Comparison of ENCODE assay signal across 10 cellular contexts in genomic region chr16:3066440-3066748, GRCh38. TPM values are rescaled to one million over a fixed set of nuclear protein-coding genes. Genes with fewer than 3 reads are reported as not detected.
A peak's percentile ranks its signal among the peaks of the same experiment; 100 is the strongest.
DNase-seq lines count a peak whose midpoint lies in the region; ATAC-seq, FAIRE-seq and TF ChIP-seq lines count a peak whose summit lies in the region.
"Had no signal": no experiment of that assay in that cellular context is flagged by ENCODE, and none has a peak within 500 bp of the region (broad histone marks: within the 10 kb centered on the region; RNA-seq: fewer than 3 reads in every experiment).

No MANE protein-coding gene starts in this region.

- H2AFZ ChIP-seq in OCI-LY7 (ENCODE audit: low read length): no peak overlapping the region

- H3K9ac ChIP-seq in mucosa of stomach (ENCODE audit: low read length): peak overlapping the region; percentile 84
- H3K9ac ChIP-seq: BLaER1 had no signal

- no peak for ATAC-seq in heart left ventricle
- ATAC-seq in left ventricle myocardium superior: no peak

- TF ChIP-seq POLR2A in heart left ventricle (IDR thresholded peaks at IDR 0.05): no peak

- no peaks in the 10 kb centered on the region for H3K9me2 ChIP-seq in OCI-LY7 (ENCODE audit: insufficient read depth, low read length)

- CTCF ChIA-PET in OCI-LY7 (lab: Charles Lee; ENCODE audit: unreplicated experiment): no interaction called here

- DNase-seq in heart left ventricle (no peak), left ventricle myocardium superior (no peak), bronchial epithelial cell (ENCODE audit: low read depth) (no peak), NCI-H1694 treated with DMSO at 0.1 percent for 48 hours (lab: John Stamatoyannopoulos, UW) (no peak), OCI-LY7 (ENCODE audit: low spot score) (no peak), kidney tubule cell (ENCODE audit: low spot score) (no peak)
- DNase-seq: foreskin melanocyte had no signal

- H3K36me3 ChIP-seq in heart left ventricle (peaks cover 0 to 23% (median 6%) of the 10 kb centered on the region in 9 donors), bronchial epithelial cell (ENCODE audit: control insufficient read depth, insufficient read depth, low read length) (no peaks in the 10 kb centered on the region), mucosa of stomach (ENCODE audit: control insufficient read depth, insufficient read depth, low read length) (no peaks in the 10 kb centered on the region), urinary bladder (ENCODE audit: insufficient read depth) (no peaks in the 10 kb centered on the region), OCI-LY7 (ENCODE audit: insufficient read depth, low read length) (no peaks in the 10 kb centered on the region)
- H3K36me3 ChIP-seq: BLaER1 had no signal

- no peaks in the 10 kb centered on the region for H3K79me2 ChIP-seq in OCI-LY7 (ENCODE audit: insufficient read depth, low read depth, low read length)

- H3K27ac ChIP-seq in heart left ventricle: peak overlapping the region; percentile 62 to 95 (median 87)
- no peak overlapping the region for H3K27ac ChIP-seq in urinary bladder (ENCODE audit: low read depth)
- no peak overlapping the region for H3K27ac ChIP-seq in OCI-LY7 (ENCODE audit: low read depth, low read length, poor library complexity, severe bottlenecking)
- H3K27ac ChIP-seq: BLaER1 had no signal

- H3K4me1 ChIP-seq in heart left ventricle (peaks cover 0 to 53% (median 14%) of the 10 kb centered on the region in 12 donors), mucosa of stomach (ENCODE audit: control insufficient read depth, insufficient read depth, low read length) (peaks cover 39% of the 10 kb centered on the region), urinary bladder (ENCODE audit: insufficient read depth) (peaks cover 2% of the 10 kb centered on the region), OCI-LY7 (ENCODE audit: insufficient read depth, low read length, poor library complexity, severe bottlenecking) (no peaks in the 10 kb centered on the region)

- WGBS in heart left ventricle, 4 donors: 62 to 78% (median 68%) methylated on average over 5 to 7 of the region's 7 CpGs
- WGBS in urinary bladder: 91% methylated on average over 7 of the region's 7 CpGs

- H3K4me3 ChIP-seq in heart left ventricle (peak overlapping the region; percentile 30 to 71 (median 60)), bronchial epithelial cell (ENCODE audit: low read depth, low read length) (peak overlapping the region; percentile 16), mucosa of stomach (ENCODE audit: low read length) (peak overlapping the region; percentile 43), urinary bladder (ENCODE audit: low read depth, low read length) (peak overlapping the region; percentile 33), OCI-LY7 (ENCODE audit: low read depth, low read length, poor library complexity, severe bottlenecking) (no peak overlapping the region)
- H3K4me3 ChIP-seq: BLaER1 had no signal

- no peak for FAIRE-seq in bronchial epithelial cell (lab: Jason Lieb, UNC)

- no TSS peak for BruUV-seq in OCI-LY7 (replicated peaks; lab: Mats Ljungman, UMichigan)

- intact Hi-C loops in heart left ventricle (cut with DNase I): loop anchor here in 2 of 10 donors (5.0 kb wide), 1 partner anchor 36 kb away; no protein-coding TSS in a partner anchor
- intact Hi-C loops in left ventricle myocardium superior (cut with micrococcal nuclease): no loop called here
- intact Hi-C loops in OCI-LY7 (cut with micrococcal nuclease; ENCODE audit: unreplicated experiment): no loop called here

- no peak overlapping the region for H3K4me2 ChIP-seq in OCI-LY7 (ENCODE audit: low read length)
- H3K4me2 ChIP-seq: BLaER1 had no signal

- H3K27me3 ChIP-seq in heart left ventricle (no peaks in the 10 kb centered on the region), bronchial epithelial cell (ENCODE audit: control insufficient read depth, insufficient read depth, low read length) (no peaks in the 10 kb centered on the region), mucosa of stomach (ENCODE audit: control insufficient read depth, insufficient read depth, low read length) (no peaks in the 10 kb centered on the region)
- H3K27me3 ChIP-seq: BLaER1 had no signal

- no peaks in the 10 kb centered on the region for H3K9me3 ChIP-seq in heart left ventricle
- H3K9me3 ChIP-seq in mucosa of stomach (ENCODE audit: control insufficient read depth, low read length): no peaks in the 10 kb centered on the region
- no peaks in the 10 kb centered on the region for H3K9me3 ChIP-seq in OCI-LY7 (ENCODE audit: low read length)
- H3K9me3 ChIP-seq: BLaER1 had no signal

- POLR2A ChIA-PET in OCI-LY7 (lab: Charles Lee): no interaction called here

- no peak for TF ChIP-seq CTCF in heart left ventricle (IDR thresholded peaks at IDR 0.05)
- no peak for TF ChIP-seq CTCF in bronchial epithelial cell (IDR thresholded peaks at IDR 0.05; ENCODE audit: insufficient read depth, low read length, severe bottlenecking)
- no peak for TF ChIP-seq CTCF in OCI-LY7 (conservative IDR thresholded peaks at IDR 0.05; ENCODE audit: low read length)

- no peaks in the 10 kb centered on the region for H4K20me1 ChIP-seq in OCI-LY7 (ENCODE audit: insufficient read depth, low read length)
- H4K20me1 ChIP-seq: BLaER1 had no signal

RNA-seq across cellular contexts. Expression of gene IL32, which starts 1.0 kb away (rescaled TPM):
- 100 to 1,000 TPM in 1 of 9 donors, 10 to 100 TPM in 8; 20.6 to 241 (median 48.9) TPM for total RNA-seq in heart left ventricle
- 10 to 100 TPM; 60.2 to 63.4 TPM for polyA plus RNA-seq in heart left ventricle
- 46.0 TPM for total RNA-seq in left ventricle myocardium superior
- 0.53 and 2.8 TPM in 2 replicates for total RNA-seq in bronchial epithelial cell
- 18.1 TPM for total RNA-seq in urinary bladder
- 28.0 TPM for polyA plus RNA-seq in urinary bladder
- total RNA-seq in OCI-LY7 (2014; rRNA removed; shearing (Covaris generic)): not detected in 2 replicates
- not detected in 2 replicates for total RNA-seq in OCI-LY7 (2022)

RNA-seq across cellular contexts. Expression of gene MMP25, which starts 20.0 kb away (rescaled TPM):
- total RNA-seq in heart left ventricle (1 to 10 TPM in 3 of 9 donors, under 1 TPM in 6; 0.32 to 3.0 (median 0.90) TPM), left ventricle myocardium superior (2.8 TPM), bronchial epithelial cell (under 0.01 and 0.13 TPM in 2 replicates), urinary bladder (0.32 TPM), OCI-LY7 (2022) (5.6 and 5.8 TPM in 2 replicates)
- polyA plus RNA-seq in heart left ventricle (1 to 10 TPM in 1 of 2 donors, under 1 TPM in 1; 0.97 to 1.3 TPM), urinary bladder (0.82 TPM)
- total RNA-seq in OCI-LY7 (2014; rRNA removed; shearing (Covaris generic)): 0.63 and 2.6 TPM in 2 replicates

RNA-seq across cellular contexts. Expression of gene BICDL2, which starts 29.6 kb away (rescaled TPM):
- total RNA-seq in heart left ventricle (not detected), left ventricle myocardium superior (not detected), bronchial epithelial cell (24.5 and 56.1 TPM in 2 replicates), urinary bladder (7.2 TPM), OCI-LY7 (2022) (not detected in 2 replicates)
- polyA plus RNA-seq in heart left ventricle (under 1 TPM in 1 of 2 donors, not detected in 1; 0.07 TPM), urinary bladder (8.3 TPM)
- not detected in 2 replicates for total RNA-seq in OCI-LY7 (2014; rRNA removed; shearing (Covaris generic))

RNA-seq across cellular contexts. Expression of gene ZSCAN10, which starts 32.7 kb away (rescaled TPM):
- total RNA-seq in heart left ventricle: not detected
- polyA plus RNA-seq in heart left ventricle: not detected
- not detected for total RNA-seq in left ventricle myocardium superior
- total RNA-seq in bronchial epithelial cell: not detected in 2 replicates
- not detected for total RNA-seq in urinary bladder
- not detected for polyA plus RNA-seq in urinary bladder
- total RNA-seq in OCI-LY7 (2014; rRNA removed; shearing (Covaris generic)): 0.09 TPM in 1 of 2 replicates, not detected in the other
- 0.49 and 0.72 TPM in 2 replicates for total RNA-seq in OCI-LY7 (2022)

RNA-seq across cellular contexts. Expression of gene THOC6, which starts 42.6 kb away (rescaled TPM):
- 10 to 100 TPM in 4 of 9 donors, 1 to 10 TPM in 5; 6.9 to 14.0 (median 9.4) TPM for total RNA-seq in heart left ventricle
- 10 to 100 TPM; 15.4 to 23.0 TPM for polyA plus RNA-seq in heart left ventricle
- total RNA-seq in left ventricle myocardium superior: 11.3 TPM
- 23.7 and 28.4 TPM in 2 replicates for total RNA-seq in bronchial epithelial cell
- total RNA-seq in urinary bladder: 9.8 TPM
- 22.8 TPM for polyA plus RNA-seq in urinary bladder
- 33.7 and 36.0 TPM in 2 replicates for total RNA-seq in OCI-LY7 (2014; rRNA removed; shearing (Covaris generic))
- total RNA-seq in OCI-LY7 (2022): 26.3 and 33.6 TPM in 2 replicates

Comparison
In these comparisons a context has a peak if more than half of its experiments do, and no peak if none do; other contexts are left out.
1. H3K27ac ChIP-seq: peak in heart left ventricle (12 of 12); none in urinary bladder (single experiment) and OCI-LY7 (single experiment).